In the genomic region with DNA sequence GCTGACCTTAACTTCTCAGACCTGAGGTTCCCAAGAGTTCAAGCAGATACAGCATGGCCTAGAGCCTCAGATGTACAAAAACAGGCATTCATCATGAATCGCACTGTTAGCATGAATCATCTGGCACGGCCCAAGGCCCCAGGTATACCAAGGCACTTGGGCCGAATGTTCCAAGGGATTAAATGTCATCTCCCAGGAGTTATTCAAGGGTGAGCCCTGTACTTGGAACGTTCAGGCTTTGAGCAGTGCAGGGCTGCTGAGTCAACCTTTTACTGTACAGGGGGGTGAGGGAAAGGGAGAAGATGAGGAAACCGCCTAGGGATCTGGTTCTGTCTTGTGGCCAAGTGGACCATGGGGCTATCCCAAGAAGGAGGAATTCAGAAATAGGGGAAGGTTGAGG, we compare ENCODE assay signal across 26 cellular contexts. TPM values are rescaled to one million over a fixed set of nuclear protein-coding genes. Genes with fewer than 3 reads are reported as not detected.
"Had no signal": no experiment of that assay in that cellular context is flagged by ENCODE, and none has a peak within 500 bp of the region (broad histone marks: within the 10 kb centered on the region; RNA-seq: fewer than 3 reads in every experiment).

No MANE protein-coding gene starts in this region.

- H3K4me3 ChIP-seq: coronary artery had no signal

- H3K27ac ChIP-seq: coronary artery had no signal

- ATAC-seq: activated T-helper 17 cell treated with anti-CD3 and anti-CD28 coated beads, Interleukin-2, amount 50 U/mL, for 72 hours; T-helper 17 cell had no signal

- DNase-seq: activated B cell treated with CpG ODN at 0.5 μM for 24 hours; activated CD4-positive, alpha-beta memory T cell treated with anti-CD3 and anti-CD28 coated beads for 36 hours; activated CD4-positive, alpha-beta T cell treated with anti-CD3 and anti-CD28 coated beads, Interleukin-2, amount 10 ng/mL, durations not matched to agents 7 days and 5 days; activated CD8-positive, alpha-beta memory T cell treated with anti-CD3 and anti-CD28 coated beads for 24 hours; activated gamma-delta T cell; activated naive CD4-positive, alpha-beta T cell treated with anti-CD3 and anti-CD28 coated beads for 36 hours; activated T-cell treated with anti-CD3 and anti-CD28 coated beads for 4 hours; activated T-cell treated with anti-CD3 and anti-CD28 coated beads, Interleukin-2, amount 50 U/mL, for 48 hours; central memory CD4-positive, alpha-beta T cell; Karpas-422; NCI-H1092 treated with DMSO at 0.1 percent for 48 hours; NCI-H1417 treated with DMSO at 0.1 percent for 48 hours; NCI-H1694; NCI-H2029; NCI-H2107; NCI-H2171 treated with DMSO at 0.1 percent for 48 hours; NCI-H226; NCI-H526 treated with DMSO at 0.1 percent for 48 hours; NK-92 treated with Interleukin-12 subunit alpha and Interleukin-12 subunit beta, amount 100 ng/mL, for 24 hours; SIG-M5; T-helper 17 cell; T-helper 9 cell had no signal

RNA-seq across cellular contexts. Expression of a gene that starts 6.3 kb away (rescaled TPM):
- total RNA-seq: activated B cell treated with CpG ODN at 0.5 μM for 24 hours; activated CD4-positive, alpha-beta memory T cell treated with anti-CD3 and anti-CD28 coated beads for 36 hours; activated CD4-positive, alpha-beta T cell treated with anti-CD3 and anti-CD28 coated beads, Interleukin-2, amount 10 ng/mL, durations not matched to agents 7 days and 5 days; activated naive CD4-positive, alpha-beta T cell treated with anti-CD3 and anti-CD28 coated beads for 36 hours; activated T-helper 17 cell treated with anti-CD3 and anti-CD28 coated beads, Interleukin-2, amount 50 U/mL, for 72 hours; chondrocyte; NCI-H460; T-helper 17 cell had no signal

RNA-seq across cellular contexts. Expression of a gene that starts 12.2 kb away (rescaled TPM):
- total RNA-seq: activated CD4-positive, alpha-beta memory T cell treated with anti-CD3 and anti-CD28 coated beads for 36 hours; activated CD4-positive, alpha-beta T cell treated with anti-CD3 and anti-CD28 coated beads, Interleukin-2, amount 10 ng/mL, durations not matched to agents 7 days and 5 days; activated naive CD4-positive, alpha-beta T cell treated with anti-CD3 and anti-CD28 coated beads for 36 hours; chondrocyte; NCI-H460; T-helper 17 cell had no signal

RNA-seq across cellular contexts. Expression of a gene that starts 27.7 kb away (rescaled TPM):
- total RNA-seq: activated B cell treated with CpG ODN at 0.5 μM for 24 hours; activated CD4-positive, alpha-beta memory T cell treated with anti-CD3 and anti-CD28 coated beads for 36 hours; activated CD4-positive, alpha-beta T cell treated with anti-CD3 and anti-CD28 coated beads, Interleukin-2, amount 10 ng/mL, durations not matched to agents 7 days and 5 days; activated naive CD4-positive, alpha-beta T cell treated with anti-CD3 and anti-CD28 coated beads for 36 hours; activated T-helper 17 cell treated with anti-CD3 and anti-CD28 coated beads, Interleukin-2, amount 50 U/mL, for 72 hours; chondrocyte; NCI-H460; T-helper 17 cell had no signal

RNA-seq across cellular contexts. Expression of a gene that starts 37.4 kb away (rescaled TPM):
- total RNA-seq: chondrocyte, T-helper 17 cell had no signal

RNA-seq across cellular contexts. Expression of a gene that starts 50.2 kb away (rescaled TPM):
- total RNA-seq: activated CD4-positive, alpha-beta memory T cell treated with anti-CD3 and anti-CD28 coated beads for 36 hours; activated CD4-positive, alpha-beta T cell treated with anti-CD3 and anti-CD28 coated beads, Interleukin-2, amount 10 ng/mL, durations not matched to agents 7 days and 5 days; activated naive CD4-positive, alpha-beta T cell treated with anti-CD3 and anti-CD28 coated beads for 36 hours; activated T-helper 17 cell treated with anti-CD3 and anti-CD28 coated beads, Interleukin-2, amount 50 U/mL, for 72 hours; chondrocyte; NCI-H460; T-helper 17 cell had no signal
